Comparison of ENCODE assay signal across 8 cellular contexts in genomic region chr2:118061135-118061955, GRCh38. TPM values are rescaled to one million over a fixed set of nuclear protein-coding genes. Genes with fewer than 3 reads are reported as not detected.
DNase-seq lines count a peak whose midpoint lies in the region; ATAC-seq and TF ChIP-seq lines count a peak whose summit lies in the region.

No MANE protein-coding gene starts in this region.

- peak; percentile 85 for ATAC-seq in GM19351 (IDR thresholded peaks at IDR 0.05; ENCODE audit: unreplicated experiment)
- peak; percentile 88 for ATAC-seq in HG03175 (IDR thresholded peaks at IDR 0.05; ENCODE audit: unreplicated experiment)
- ATAC-seq in heart left ventricle: peak in 2 of 4 donors; percentile 49 to 77
- ATAC-seq in upper lobe of left lung (ENCODE audit: low FRiP score in 2 of 2): peak in 1 of 2 donors; percentile 85

- DNase-seq in Caco-2 (peak in 1 of 2 experiments; percentile 48), SIG-M5 (lab: John Stamatoyannopoulos, UW) (peak; percentile 14), heart left ventricle (peak in 1 of 5 donors; percentile 20), upper lobe of left lung (peak in 1 of 2 donors; percentile 26), activated gamma-delta T cell (lab: John Stamatoyannopoulos, UW) (no peak)
- no peak for DNase-seq in activated T-helper 2 cell treated with anti-CD3 and anti-CD28 coated beads, Interferon-gamma antibody, Interleukin-2, Interleukin-4, amounts not matched to agents 10 μg/mL and 5 μg/mL and 100 μg/mL, durations not matched to agents 14 hours and 24 hours and 36 hours (ENCODE audit: low spot score)

- intact Hi-C loops in Caco-2 (cut with micrococcal nuclease; ENCODE audit: unreplicated experiment): loop anchor here (1.0 kb wide), 2 partner anchors 15 to 29 kb away; no protein-coding TSS in a partner anchor
- intact Hi-C loops in heart left ventricle (cut with DNase I): no loop called here
- intact Hi-C loops in activated T-helper 2 cell treated with anti-CD3 and anti-CD28 coated beads, Interferon-gamma antibody, Interleukin-2, Interleukin-4, amounts not matched to agents 10 μg/mL and 5 μg/mL and 100 μg/mL, durations not matched to agents 14 hours and 24 hours and 36 hours (cut with micrococcal nuclease): loop anchor here (2.0 to 5.0 kb wide), 3 partner anchors 15 to 39 kb away; partner anchors contain the start of gene INSIG2

- H3K4me1 ChIP-seq in Caco-2 (no peaks in the 10 kb centered on the region), heart left ventricle (peaks cover 0 to 31% (median 0%) of the 10 kb centered on the region in 12 donors), upper lobe of left lung (peaks cover 0 to 6% (median 0%) of the 10 kb centered on the region in 4 donors)

- no peaks in the 10 kb centered on the region for H3K4me1 Mint-ChIP-seq in Caco-2 (ENCODE audit: low read depth, unreplicated experiment)
- peaks cover 7% of the 10 kb centered on the region for H3K4me1 Mint-ChIP-seq in activated T-helper 2 cell treated with anti-CD3 and anti-CD28 coated beads, Interferon-gamma antibody, Interleukin-2, Interleukin-4, amounts not matched to agents 10 μg/mL and 5 μg/mL and 100 μg/mL, durations not matched to agents 14 hours and 24 hours and 36 hours (ENCODE audit: low read depth)

- no TSS peak for BruUV-seq in Caco-2 (replicated peaks; lab: Mats Ljungman, UMichigan)

- TF ChIP-seq POLR2A in heart left ventricle (IDR thresholded peaks at IDR 0.05) (no peak), upper lobe of left lung (IDR thresholded peaks at IDR 0.05) (no peak)

- no peak for TF ChIP-seq EP300 in upper lobe of left lung (IDR thresholded peaks at IDR 0.05)

- no peaks in the 10 kb centered on the region for H3K36me3 ChIP-seq in Caco-2 (ENCODE audit: control insufficient read depth, insufficient read depth, low read length)
- H3K36me3 ChIP-seq in heart left ventricle: no peaks in the 10 kb centered on the region
- no peaks in the 10 kb centered on the region for H3K36me3 ChIP-seq in upper lobe of left lung

- peaks cover 3% of the 10 kb centered on the region for H3K27me3 Mint-ChIP-seq in Caco-2 (ENCODE audit: insufficient read depth, unreplicated experiment)
- peaks cover 38% of the 10 kb centered on the region for H3K27me3 Mint-ChIP-seq in activated T-helper 2 cell treated with anti-CD3 and anti-CD28 coated beads, Interferon-gamma antibody, Interleukin-2, Interleukin-4, amounts not matched to agents 10 μg/mL and 5 μg/mL and 100 μg/mL, durations not matched to agents 14 hours and 24 hours and 36 hours (ENCODE audit: low read depth)

- peak; percentile 23 to 46 for TF ChIP-seq CTCF in Caco-2 (IDR thresholded peaks at IDR 0.05; ENCODE audit: insufficient read depth in 1 of 2, low read depth in 1 of 2, low read length in 1 of 2, severe bottlenecking in 1 of 2, unreplicated experiment in 1 of 2)
- TF ChIP-seq CTCF in heart left ventricle (IDR thresholded peaks at IDR 0.05): peak in 10 of 12 donors; percentile 16 to 49 (median 24)
- peak in 5 of 6 experiments; percentile 12 to 53 (median 15) for TF ChIP-seq CTCF in upper lobe of left lung (IDR thresholded peaks at IDR 0.05)

- no peak overlapping the region for H3K4me3 ChIP-seq in Caco-2 (ENCODE audit: low read depth, low read length)
- H3K4me3 ChIP-seq in heart left ventricle: no peak overlapping the region
- H3K4me3 ChIP-seq in upper lobe of left lung: no peak overlapping the region

- 54 to 63% (median 61%) methylated on average over 4 of the region's 4 CpGs for WGBS in heart left ventricle, 4 donors
- WGBS in upper lobe of left lung, 2 donors: 52 to 59% methylated on average over 2 to 4 of the region's 4 CpGs

- H3K27me3 ChIP-seq in Caco-2 (replicated peaks; ENCODE audit: control insufficient read depth, insufficient read depth, low read length) (no peaks in the 10 kb centered on the region), heart left ventricle (peaks cover 0 to 50% (median 10%) of the 10 kb centered on the region in 9 donors), upper lobe of left lung (no peaks in the 10 kb centered on the region)

- H3K4me3 Mint-ChIP-seq in Caco-2 (ENCODE audit: unreplicated experiment): no peak overlapping the region
- no peak overlapping the region for H3K4me3 Mint-ChIP-seq in activated T-helper 2 cell treated with anti-CD3 and anti-CD28 coated beads, Interferon-gamma antibody, Interleukin-2, Interleukin-4, amounts not matched to agents 10 μg/mL and 5 μg/mL and 100 μg/mL, durations not matched to agents 14 hours and 24 hours and 36 hours (ENCODE audit: low read depth)

- no peak overlapping the region for H3K27ac ChIP-seq in heart left ventricle
- H3K27ac ChIP-seq in upper lobe of left lung: no peak overlapping the region

- no peaks in the 10 kb centered on the region for H3K9me3 Mint-ChIP-seq in Caco-2 (ENCODE audit: unreplicated experiment)
- H3K9me3 Mint-ChIP-seq in activated T-helper 2 cell treated with anti-CD3 and anti-CD28 coated beads, Interferon-gamma antibody, Interleukin-2, Interleukin-4, amounts not matched to agents 10 μg/mL and 5 μg/mL and 100 μg/mL, durations not matched to agents 14 hours and 24 hours and 36 hours: no peaks in the 10 kb centered on the region

- H3K9me3 ChIP-seq in Caco-2: no peaks in the 10 kb centered on the region
- no peaks in the 10 kb centered on the region for H3K9me3 ChIP-seq in heart left ventricle
- no peaks in the 10 kb centered on the region for H3K9me3 ChIP-seq in upper lobe of left lung

- no peak overlapping the region for H3K27ac Mint-ChIP-seq in Caco-2 (ENCODE audit: unreplicated experiment)
- H3K27ac Mint-ChIP-seq in activated T-helper 2 cell treated with anti-CD3 and anti-CD28 coated beads, Interferon-gamma antibody, Interleukin-2, Interleukin-4, amounts not matched to agents 10 μg/mL and 5 μg/mL and 100 μg/mL, durations not matched to agents 14 hours and 24 hours and 36 hours: no peak overlapping the region

- H3K36me3 Mint-ChIP-seq in Caco-2 (ENCODE audit: insufficient read depth, unreplicated experiment): no peaks in the 10 kb centered on the region
- H3K36me3 Mint-ChIP-seq in activated T-helper 2 cell treated with anti-CD3 and anti-CD28 coated beads, Interferon-gamma antibody, Interleukin-2, Interleukin-4, amounts not matched to agents 10 μg/mL and 5 μg/mL and 100 μg/mL, durations not matched to agents 14 hours and 24 hours and 36 hours (ENCODE audit: low read depth): no peaks in the 10 kb centered on the region

- CTCF ChIA-PET in Caco-2 (lab: Charles Lee): interaction anchor here (1.0 to 1.2 kb wide), 2 partner anchors 15 kb away, joined by 4 to 9 read pairs; no protein-coding TSS in a partner anchor

- POLR2A ChIA-PET in Caco-2 (lab: Charles Lee): no interaction called here

RNA-seq across cellular contexts. Expression of gene INSIG2, which starts 26.9 kb away (rescaled TPM):
- total RNA-seq in Caco-2 (2022): 12.2 and 14.1 TPM in 2 replicates
- 10 to 100 TPM in 7 of 9 donors, 1 to 10 TPM in 2; 9.1 to 16.4 (median 13.7) TPM for total RNA-seq in heart left ventricle
- 10 to 100 TPM in 1 of 2 donors, 1 to 10 TPM in 1; 6.5 to 14.6 TPM for polyA plus RNA-seq in heart left ventricle
- total RNA-seq in upper lobe of left lung: 10 to 100 TPM; 10.5 to 33.2 (median 23.5) TPM
- total RNA-seq in activated T-helper 2 cell treated with anti-CD3 and anti-CD28 coated beads, Interferon-gamma antibody, Interleukin-2, Interleukin-4, amounts not matched to agents 10 μg/mL and 5 μg/mL and 100 μg/mL, durations not matched to agents 14 hours and 24 hours and 36 hours: 48.4 and 51.6 TPM in 2 replicates

RNA-seq across cellular contexts. Expression of gene CCDC93, which starts 47.5 kb away (rescaled TPM):
- total RNA-seq in Caco-2 (2022) (34.7 and 35.4 TPM in 2 replicates), heart left ventricle (10 to 100 TPM; 15.6 to 47.6 (median 32.3) TPM), upper lobe of left lung (100 to 1,000 TPM in 1 of 6 donors, 10 to 100 TPM in 5; 19.6 to 141 (median 38.8) TPM)
- 10 to 100 TPM; 11.0 to 17.6 TPM for polyA plus RNA-seq in heart left ventricle
- total RNA-seq in activated T-helper 2 cell treated with anti-CD3 and anti-CD28 coated beads, Interferon-gamma antibody, Interleukin-2, Interleukin-4, amounts not matched to agents 10 μg/mL and 5 μg/mL and 100 μg/mL, durations not matched to agents 14 hours and 24 hours and 36 hours: 33.8 and 37.0 TPM in 2 replicates

Comparison
In these comparisons a context has a peak if more than half of its experiments do, and no peak if none do; other contexts are left out.
1. intact Hi-C loops: an anchor here in Caco-2 (1.0 kb wide) and activated T-helper 2 cell treated with anti-CD3 and anti-CD28 coated beads, Interferon-gamma antibody, Interleukin-2, Interleukin-4, amounts not matched to agents 10 μg/mL and 5 μg/mL and 100 μg/mL, durations not matched to agents 14 hours and 24 hours and 36 hours (2.0 to 5.0 kb wide); none called in heart left ventricle.